8 cellular contexts compared by ENCODE assay signal in genomic region chr1:88685239-88685604, GRCh38. TPM values are rescaled to one million over a fixed set of nuclear protein-coding genes. Genes with fewer than 3 reads are reported as not detected.
DNase-seq lines count a peak whose midpoint lies in the region; ATAC-seq, FAIRE-seq and TF ChIP-seq lines count a peak whose summit lies in the region.

No MANE protein-coding gene starts in this region.

- no peak for TF ChIP-seq CTCF in A549 (IDR thresholded peaks at IDR 0.05)
- no peak for TF ChIP-seq CTCF in foreskin fibroblast (IDR thresholded peaks at IDR 0.05; ENCODE audit: low read depth, low read length)

- TF ChIP-seq RAD21 in A549 (conservative IDR thresholded peaks at IDR 0.05 in 1 of 2, IDR thresholded peaks at IDR 0.05 in 1 of 2): no peak

- H3K4me2 ChIP-seq in A549 (peak overlapping the region; percentile 76), skeletal muscle satellite cell (ENCODE audit: low read length) (peak overlapping the region; percentile 81)

- H3K27me3 ChIP-seq in skeletal muscle satellite cell (ENCODE audit: control insufficient read depth, insufficient read depth, low read length): no peaks in the 10 kb centered on the region

- H3K4me3 ChIP-seq in A549 (peak overlapping the region; percentile 94), foreskin fibroblast (ENCODE audit: low read depth in 1 of 2, low read length in 2 of 2) (peak overlapping the region; percentile 76 to 82), skeletal muscle satellite cell (ENCODE audit: low read length) (peak overlapping the region; percentile 91)

- POLR2A ChIA-PET in A549 (lab: Yijun Ruan, JAX): interaction anchor here (0.6 to 2.1 kb wide), 5 partner anchors 9 to 53 kb away, joined by 3 to 8 read pairs (median 3); no protein-coding TSS in a partner anchor

- TF ChIP-seq EP300 in A549 (IDR thresholded peaks at IDR 0.05): no peak

- H3K9ac ChIP-seq in skeletal muscle satellite cell (ENCODE audit: low read depth, low read length): peak overlapping the region; percentile 90

- peaks cover 17% of the 10 kb centered on the region; the same call in 2 of the 3 replicates for H3K4me1 ChIP-seq in A549
- peaks cover 14% of the 10 kb centered on the region for H3K4me1 ChIP-seq in skeletal muscle satellite cell (ENCODE audit: control insufficient read depth, insufficient read depth, low read length)

- WGBS in A549 (ENCODE audit: missing lambda C conversion rate): 0% methylated on average over 7 of the region's 7 CpGs

- TF ChIP-seq POLR2A in A549 (IDR thresholded peaks at IDR 0.05; ENCODE audit: low read length): no peak

- CTCF ChIA-PET in A549 (lab: Yijun Ruan, JAX): interaction anchor here (0.6 to 2.3 kb wide), 3 partner anchors 11 to 51 kb away, joined by 3 to 8 read pairs (median 4); no protein-coding TSS in a partner anchor

- DNase-seq in A549 (ENCODE audit: low read depth in 1 of 2, low spot score in 1 of 2) (peak in 1 of 2 experiments; percentile 3), foreskin fibroblast (peak in 1 of 2 donors; percentile 6), NCI-H1105 treated with DMSO at 0.1 percent for 48 hours (lab: John Stamatoyannopoulos, UW) (no peak)
- DNase-seq in stimulated activated CD4-positive, alpha-beta T cell treated with anti-CD3 and anti-CD28 coated beads, Interleukin-4, amount 100 ng/mL, for 1 hour: no peak
- DNase-seq in stimulated activated naive CD4-positive, alpha-beta T cell (lab: John Stamatoyannopoulos, UW): no peak

- H3K27ac ChIP-seq in A549: peak overlapping the region; percentile 96 to 99

- peak overlapping the region; percentile 88 for H3K4me3 Mint-ChIP-seq in T-helper 1 cell treated with Interleukin-12 subunit alpha and Interleukin-12 subunit beta and Interleukin-4 antibody, amounts not matched to agents 30 μg/mL and 1 μg/mL, for 36 hours

- peaks cover 17% of the 10 kb centered on the region for H3K4me1 Mint-ChIP-seq in T-helper 1 cell treated with Interleukin-12 subunit alpha and Interleukin-12 subunit beta and Interleukin-4 antibody, amounts not matched to agents 30 μg/mL and 1 μg/mL, for 36 hours (ENCODE audit: low read depth)

- no peak for ATAC-seq in A549
- ATAC-seq in GM19455 (IDR thresholded peaks at IDR 0.05; ENCODE audit: unreplicated experiment): peak; percentile 4

- no peak for FAIRE-seq in A549 (lab: Jason Lieb, UNC)

- H3K36me3 ChIP-seq in skeletal muscle satellite cell (ENCODE audit: insufficient read depth, low read length): no peaks in the 10 kb centered on the region

- no peaks in the 10 kb centered on the region for H3K9me3 ChIP-seq in A549
- no peaks in the 10 kb centered on the region for H3K9me3 ChIP-seq in skeletal muscle satellite cell (replicated peaks; ENCODE audit: low read length)

- H3K27me3 Mint-ChIP-seq in T-helper 1 cell treated with Interleukin-12 subunit alpha and Interleukin-12 subunit beta and Interleukin-4 antibody, amounts not matched to agents 30 μg/mL and 1 μg/mL, for 36 hours (ENCODE audit: low read depth): peaks cover 2% of the 10 kb centered on the region

- H3K36me3 Mint-ChIP-seq in T-helper 1 cell treated with Interleukin-12 subunit alpha and Interleukin-12 subunit beta and Interleukin-4 antibody, amounts not matched to agents 30 μg/mL and 1 μg/mL, for 36 hours (ENCODE audit: low read depth): no peaks in the 10 kb centered on the region

- peak overlapping the region; percentile 89 for H3K27ac Mint-ChIP-seq in T-helper 1 cell treated with Interleukin-12 subunit alpha and Interleukin-12 subunit beta and Interleukin-4 antibody, amounts not matched to agents 30 μg/mL and 1 μg/mL, for 36 hours

- H3K9me3 Mint-ChIP-seq in T-helper 1 cell treated with Interleukin-12 subunit alpha and Interleukin-12 subunit beta and Interleukin-4 antibody, amounts not matched to agents 30 μg/mL and 1 μg/mL, for 36 hours: no peaks in the 10 kb centered on the region

TF ChIP-seq in A549, 52 proteins besides CTCF, POLR2A, EP300 and RAD21:
- TF ChIP-seq GATA3 (IDR thresholded peaks at IDR 0.05; ENCODE audit: borderline replicate concordance) (no peak), REST (IDR thresholded peaks at IDR 0.05) (no peak), MAFK (IDR thresholded peaks at IDR 0.05; ENCODE audit: partially characterized antibody) (no peak), KDM1A (IDR thresholded peaks at IDR 0.05; ENCODE audit: low read depth) (no peak), TFCP2L1 (CRISPR knock-in tag; IDR thresholded peaks at IDR 0.05) (no peak), MYC (IDR thresholded peaks at IDR 0.05; ENCODE audit: borderline replicate concordance, low read length) (no peak), ZSCAN20 (CRISPR knock-in tag; IDR thresholded peaks at IDR 0.05) (no peak), NR3C1 (IDR thresholded peaks at IDR 0.05) (no peak), RFX5 (IDR thresholded peaks at IDR 0.05) (no peak), CHD4 (IDR thresholded peaks at IDR 0.05; ENCODE audit: borderline replicate concordance) (no peak), FOXS1 (CRISPR knock-in tag; IDR thresholded peaks at IDR 0.05) (no peak), SREBF2 (IDR thresholded peaks at IDR 0.05) (no peak), JUN (IDR thresholded peaks at IDR 0.05) (no peak), HOXB5 (CRISPR knock-in tag; IDR thresholded peaks at IDR 0.05) (no peak), HEYL (CRISPR knock-in tag; IDR thresholded peaks at IDR 0.05) (no peak)
- TF ChIP-seq, protein P1, sequence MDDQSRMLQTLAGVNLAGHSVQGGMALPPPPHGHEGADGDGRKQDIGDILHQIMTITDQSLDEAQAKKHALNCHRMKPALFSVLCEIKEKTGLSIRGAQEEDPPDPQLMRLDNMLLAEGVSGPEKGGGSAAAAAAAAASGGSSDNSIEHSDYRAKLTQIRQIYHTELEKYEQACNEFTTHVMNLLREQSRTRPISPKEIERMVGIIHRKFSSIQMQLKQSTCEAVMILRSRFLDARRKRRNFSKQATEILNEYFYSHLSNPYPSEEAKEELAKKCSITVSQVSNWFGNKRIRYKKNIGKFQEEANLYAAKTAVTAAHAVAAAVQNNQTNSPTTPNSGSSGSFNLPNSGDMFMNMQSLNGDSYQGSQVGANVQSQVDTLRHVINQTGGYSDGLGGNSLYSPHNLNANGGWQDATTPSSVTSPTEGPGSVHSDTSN (IDR thresholded peaks at IDR 0.05): no peak

RNA-seq across cellular contexts. Expression of gene PKN2, which starts 1.1 kb away (rescaled TPM):
- 27.3 and 39.6 TPM in 2 replicates for polyA plus RNA-seq in A549 (2011; rRNA removed)
- polyA plus RNA-seq in A549 (2012; cell fraction: cytosol; rRNA removed): 3.9 and 4.3 TPM in 2 replicates
- polyA plus RNA-seq in A549 (2012; cell fraction: nucleus; rRNA removed): 4.7 and 8.1 TPM in 2 replicates
- 14.4 to 15.5 TPM (median 14.8 TPM) in 3 replicates for polyA plus RNA-seq in A549 (2017; fragmentation: RNase III; extraction: RNeasy Plus Mini Kit Qiagen cat#74134 plus additional on column Dnase treatment)
- 17.2 and 19.6 TPM in 2 replicates for polyA minus RNA-seq in A549 (2011; rRNA and poly(A)+ RNA removed)
- total RNA-seq in skeletal muscle satellite cell (2012; rRNA removed): 24.5 and 35.5 TPM in 2 replicates
